Comparison of ENCODE assay signal across 18 cellular contexts in genomic region chr11:17810736-17811135, GRCh38.
DNase-seq lines count a peak whose midpoint lies in the region; ATAC-seq, FAIRE-seq and TF ChIP-seq lines count a peak whose summit lies in the region.
"Had no signal": no experiment of that assay in that cellular context is flagged by ENCODE, and none has a peak within 500 bp of the region (broad histone marks: within the 10 kb centered on the region; RNA-seq: fewer than 3 reads in every experiment).

No MANE protein-coding gene starts in this region.

- H3K4me1 ChIP-seq in esophagus squamous epithelium: peaks cover 7 to 56% (median 21%) of the 10 kb centered on the region in 3 donors
- H3K4me1 ChIP-seq: BLaER1 had no signal

- no peaks in the 10 kb centered on the region for H3K36me3 ChIP-seq in esophagus squamous epithelium
- H3K36me3 ChIP-seq: BLaER1, upper lobe of left lung had no signal

- no peak for ATAC-seq in GM18502 (IDR thresholded peaks at IDR 0.05; ENCODE audit: poor library complexity, unreplicated experiment)

- FAIRE-seq in D721Med (lab: Jason Lieb, UNC): no peak
- FAIRE-seq: kidney had no signal

- no peaks in the 10 kb centered on the region for H3K9me3 ChIP-seq in esophagus squamous epithelium
- H3K9me3 ChIP-seq: BLaER1, upper lobe of left lung had no signal

- H3K27ac ChIP-seq in esophagus squamous epithelium: peak overlapping the region in 1 of 4 donors; percentile 13
- H3K27ac ChIP-seq: BLaER1, upper lobe of left lung had no signal

- no peak overlapping the region for H3K4me3 ChIP-seq in esophagus squamous epithelium
- H3K4me3 ChIP-seq: BLaER1, upper lobe of left lung had no signal

- TF ChIP-seq CTCF in D721Med (IDR thresholded peaks at IDR 0.05; ENCODE audit: insufficient read depth, missing control alignments): no peak
- no peak for TF ChIP-seq CTCF in esophagus squamous epithelium (IDR thresholded peaks at IDR 0.05)

- H3K27me3 ChIP-seq in esophagus squamous epithelium: no peaks in the 10 kb centered on the region
- H3K27me3 ChIP-seq: BLaER1, upper lobe of left lung had no signal

- peak; percentile 91 for DNase-seq in COLO829 (ENCODE audit: low spot score)
- DNase-seq in NCI-H2196 (lab: John Stamatoyannopoulos, UW; ENCODE audit: unreplicated experiment): peak; percentile 30
- peak; percentile 56 for DNase-seq in cerebellum (ENCODE audit: low spot score)
- peak; percentile 47 for DNase-seq in medulla oblongata (ENCODE audit: extremely low spot score)
- DNase-seq in D721Med (ENCODE audit: insufficient read length, low spot score): no peak
- DNase-seq in effector CD4-positive, alpha-beta T cell: no peak
- DNase-seq in esophagus squamous epithelium (lab: John Stamatoyannopoulos, UW): no peak
- DNase-seq: activated CD4-positive, alpha-beta T cell treated with anti-CD3 and anti-CD28 coated beads for 4 hours; activated naive CD8-positive, alpha-beta T cell treated with anti-CD3 and anti-CD28 coated beads for 36 hours; kidney; NCI-H1105 treated with DMSO at 0.1 percent for 48 hours; NCI-H524 treated with DMSO at 0.1 percent for 48 hours; RPMI8226; stimulated activated CD4-positive, alpha-beta T cell treated with anti-CD3 and anti-CD28 coated beads, Interleukin-2, amount 100 ng/mL, for 24 hours; stimulated activated CD8-positive, alpha-beta memory T cell treated with anti-CD3 and anti-CD28 coated beads, Interleukin-4, amount 100 ng/mL, for 48 hours; upper lobe of left lung had no signal

- 21 to 42% methylated on average over 2 to 3 of the region's 3 CpGs for WGBS in esophagus squamous epithelium, 2 donors

- intact Hi-C loops in esophagus squamous epithelium (cut with DNase I): no loop called here

- no peak for TF ChIP-seq POLR2A in esophagus squamous epithelium (IDR thresholded peaks at IDR 0.05)

Comparison
In these comparisons a context has a peak if more than half of its experiments do, and no peak if none do; other contexts are left out.
1. DNase-seq: peak in COLO829 (single experiment), NCI-H2196 (single experiment), cerebellum (single experiment) and medulla oblongata (single experiment); none in D721Med (single experiment), effector CD4-positive, alpha-beta T cell (single experiment) and esophagus squamous epithelium (single experiment).